In genomic region chr20:1635291-1635979, GRCh38 we compare ENCODE assay signal across 24 cellular contexts. TPM values are rescaled to one million over a fixed set of nuclear protein-coding genes. Genes with fewer than 3 reads are reported as not detected.
"Had no signal": no experiment of that assay in that cellular context is flagged by ENCODE, and none has a peak within 500 bp of the region (broad histone marks: within the 10 kb centered on the region; RNA-seq: fewer than 3 reads in every experiment).

No MANE protein-coding gene starts in this region.

- ATAC-seq: activated CD8-positive, alpha-beta T cell treated with anti-CD3 and anti-CD28 coated beads, Interleukin-2, amount 10 ng/mL, durations not matched to agents 7 days and 5 days had no signal

- H3K4me3 Mint-ChIP-seq: activated CD8-positive, alpha-beta T cell treated with anti-CD3 and anti-CD28 coated beads, Interleukin-2, amount 10 ng/mL, durations not matched to agents 7 days and 5 days; brain; central memory CD8-positive, alpha-beta T cell had no signal

- DNase-seq: activated CD4-positive, alpha-beta T cell treated with anti-CD3 and anti-CD28 coated beads for 4 hours; activated CD4-positive, alpha-beta T cell treated with anti-CD3 and anti-CD28 coated beads, Interleukin-2, amount 50 U/mL, for 4 hours; activated CD8-positive, alpha-beta memory T cell treated with anti-CD3 and anti-CD28 coated beads, Interleukin-2, amount 50 U/mL, for 48 hours; activated CD8-positive, alpha-beta T cell treated with anti-CD3 and anti-CD28 coated beads, Interleukin-2, amount 10 ng/mL, durations not matched to agents 7 days and 5 days; activated effector memory CD4-positive, alpha-beta T cell treated with anti-CD3 and anti-CD28 coated beads, Interleukin-2, amount 50 U/mL, for 16 hours; activated naive CD4-positive, alpha-beta T cell treated with Interleukin-2 at 50 U/mL for 16 hours; activated T-cell treated with anti-CD3 and anti-CD28 coated beads, Interleukin-2, amount 50 U/mL, for 1 hour; amygdala; NCI-H1092; NCI-H1417; NCI-H1930; NCI-H2171; NCI-H2227 treated with DMSO at 0.1 percent for 48 hours; NCI-H510A; NCI-H526 treated with DMSO at 0.1 percent for 48 hours; NCI-H82; SIG-M5 had no signal

- H3K27ac Mint-ChIP-seq: activated CD8-positive, alpha-beta T cell treated with anti-CD3 and anti-CD28 coated beads, Interleukin-2, amount 10 ng/mL, durations not matched to agents 7 days and 5 days; brain had no signal

- H3K27ac ChIP-seq: KMS-11, VCaP had no signal

- H3K27me3 Mint-ChIP-seq: central memory CD8-positive, alpha-beta T cell had no signal

- H3K4me1 Mint-ChIP-seq: brain had no signal

- H3K36me3 Mint-ChIP-seq: brain had no signal

RNA-seq across cellular contexts. Expression of gene SIRPB1, which starts 15.6 kb away (rescaled TPM):
- total RNA-seq: astrocyte, OCI-LY7 had no signal

RNA-seq across cellular contexts. Expression of gene SIRPG, which starts 22.1 kb away (rescaled TPM):
- total RNA-seq: astrocyte, MCF 10A, OCI-LY7 had no signal
